9 cellular contexts compared by ENCODE assay signal in genomic region chr6:42960243-42961019, GRCh38. TPM values are rescaled to one million over a fixed set of nuclear protein-coding genes. Genes with fewer than 3 reads are reported as not detected.
DNase-seq lines count a peak whose midpoint lies in the region; ATAC-seq and TF ChIP-seq lines count a peak whose summit lies in the region.
"Had no signal": no experiment of that assay in that cellular context is flagged by ENCODE, and none has a peak within 500 bp of the region (broad histone marks: within the 10 kb centered on the region; RNA-seq: fewer than 3 reads in every experiment).

GNMT (plus strand) TSS chr6:42960754; CDS start chr6:42960768, 14 bp downstream.

- in situ Hi-C loops in HAP-1 (cut with MboI; ENCODE audit: low sequenced_read_pairs) = no loop called here

- peak within 1 kb of the TSS; percentile 67 for H3K4me3 Mint-ChIP-seq in activated T-helper 17 cell treated with anti-CD3 and anti-CD28 coated beads, Interleukin-2, amount 50 U/mL, for 72 hours
- H3K4me3 Mint-ChIP-seq in neural crest cell = peak within 1 kb of the TSS; percentile 57

- no peak within 1 kb of the TSS for H3K27ac ChIP-seq in DOHH2 (ENCODE audit: low read depth, low read length)

- H3K4me1 Mint-ChIP-seq in activated T-helper 17 cell treated with anti-CD3 and anti-CD28 coated beads, Interleukin-2, amount 50 U/mL, for 72 hours = peaks cover 4% of the 10 kb centered on the region
- peaks cover 10% of the 10 kb centered on the region for H3K4me1 Mint-ChIP-seq in neural crest cell

- H3K27me3 Mint-ChIP-seq in activated T-helper 17 cell treated with anti-CD3 and anti-CD28 coated beads, Interleukin-2, amount 50 U/mL, for 72 hours = no peaks in the 10 kb centered on the region
- peaks cover 43% of the 10 kb centered on the region for H3K27me3 Mint-ChIP-seq in neural crest cell (ENCODE audit: low read depth)

- peak; percentile 86 for ATAC-seq in activated T-helper 17 cell treated with anti-CD3 and anti-CD28 coated beads, Interleukin-2, amount 50 U/mL, for 72 hours (replicated peaks)
- ATAC-seq in GM18520 (IDR thresholded peaks at IDR 0.05; ENCODE audit: unreplicated experiment) = no peak

- TF ChIP-seq CTCF in DOHH2 (IDR thresholded peaks at IDR 0.05; ENCODE audit: low read depth, low read length, poor library complexity, severe bottlenecking) (no peak), fibroblast of villous mesenchyme (IDR thresholded peaks at IDR 0.05; ENCODE audit: insufficient read depth, low read depth, low read length) (no peak), neural crest cell (conservative IDR thresholded peaks at IDR 0.05) (no peak)

- H3K27me3 ChIP-seq in DOHH2 (ENCODE audit: control insufficient read depth, low read length) (no peaks in the 10 kb centered on the region), HAP-1 (ENCODE audit: low read depth) (no peaks in the 10 kb centered on the region)

- H3F3A ChIP-seq in DOHH2 (ENCODE audit: control insufficient read depth, insufficient read depth) = 0 out of 2 replicates have a peak, but pooled peaks cover 5% of the 10 kb centered on the region

- H3K9me3 Mint-ChIP-seq in activated T-helper 17 cell treated with anti-CD3 and anti-CD28 coated beads, Interleukin-2, amount 50 U/mL, for 72 hours = no peaks in the 10 kb centered on the region
- H3K9me3 Mint-ChIP-seq in neural crest cell = no peaks in the 10 kb centered on the region

- H3K4me3 ChIP-seq in DOHH2 (ENCODE audit: low read length) (peak within 1 kb of the TSS; percentile 54), fibroblast of villous mesenchyme (ENCODE audit: low read depth, low read length) (peak within 1 kb of the TSS; percentile 59), HAP-1 (no peak within 1 kb of the TSS)

- H4K20me1 ChIP-seq in DOHH2 (ENCODE audit: control insufficient read depth, insufficient read depth, low read depth, low read length) = no peaks in the 10 kb centered on the region

- peak within 1 kb of the TSS; percentile 64 for H3K4me2 ChIP-seq in DOHH2 (ENCODE audit: low read length)

- no peaks in the 10 kb centered on the region for H3K79me2 ChIP-seq in DOHH2 (ENCODE audit: control insufficient read depth, low read length)

- peaks cover 27% of the 10 kb centered on the region for H3K36me3 ChIP-seq in DOHH2 (ENCODE audit: control insufficient read depth, low read length)
- H3K36me3 ChIP-seq in HAP-1 (replicated peaks) = peaks cover 18% of the 10 kb centered on the region

- H3K36me3 Mint-ChIP-seq in activated T-helper 17 cell treated with anti-CD3 and anti-CD28 coated beads, Interleukin-2, amount 50 U/mL, for 72 hours (ENCODE audit: low read depth) = peaks cover 8% of the 10 kb centered on the region
- peaks cover 2% of the 10 kb centered on the region for H3K36me3 Mint-ChIP-seq in neural crest cell (ENCODE audit: low read depth)

- DNase-seq in NCI-H2196 (lab: John Stamatoyannopoulos, UW; ENCODE audit: unreplicated experiment) (peak; percentile 65), fibroblast of villous mesenchyme (ENCODE audit: low read depth) (peak; percentile 28), neural crest cell (ENCODE audit: low read depth, low spot score) (peak; percentile 12), HAP-1 (ENCODE audit: low spot score in 2 of 2) (no peak), NCI-H1048 (lab: John Stamatoyannopoulos, UW) (no peak)

- H3K9me3 ChIP-seq in DOHH2 (ENCODE audit: control insufficient read depth, insufficient read depth, low read length) (no peaks in the 10 kb centered on the region), HAP-1 (no peaks in the 10 kb centered on the region)

- H3K4me1 ChIP-seq in DOHH2 (ENCODE audit: control insufficient read depth, low read length) (peaks cover 16% of the 10 kb centered on the region), HAP-1 (no peaks in the 10 kb centered on the region)

- no peak within 1 kb of the TSS for H3K27ac Mint-ChIP-seq in activated T-helper 17 cell treated with anti-CD3 and anti-CD28 coated beads, Interleukin-2, amount 50 U/mL, for 72 hours
- H3K27ac Mint-ChIP-seq in neural crest cell (ENCODE audit: unreplicated experiment) = no peak within 1 kb of the TSS

- H3K9me2 ChIP-seq in DOHH2 (replicated peaks; ENCODE audit: control insufficient read depth, low read length) = no peaks in the 10 kb centered on the region

RNA-seq across cellular contexts. Expression of gene GNMT, which starts in this region (rescaled TPM):
- under 1 TPM; 0.24 to 0.30 TPM for total RNA-seq in activated T-helper 17 cell treated with anti-CD3 and anti-CD28 coated beads, Interleukin-2, amount 50 U/mL, for 72 hours
- total RNA-seq in fibroblast of villous mesenchyme (0.32 TPM in 1 of 2 replicates, not detected in the other), neural crest cell (1.5 and 1.8 TPM in 2 replicates)
- total RNA-seq: HT1080 had no signal

Comparison
In these comparisons a context has a peak if more than half of its experiments do, and no peak if none do; other contexts are left out.
1. Peak in ATAC-seq in activated T-helper 17 cell treated with anti-CD3 and anti-CD28 coated beads, Interleukin-2, amount 50 U/mL, for 72 hours; RNA of the gene not detected or under 1 TPM.
2. Peak in DNase-seq and H3K4me3 ChIP-seq in fibroblast of villous mesenchyme; RNA of the gene not detected or under 1 TPM.
3. DNase-seq: peak in NCI-H2196 (single experiment) and neural crest cell (single experiment); none in HAP-1 (0 of 2) and NCI-H1048 (single experiment).